ENCODE assay signal across 1 cellular context in the genomic region with DNA sequence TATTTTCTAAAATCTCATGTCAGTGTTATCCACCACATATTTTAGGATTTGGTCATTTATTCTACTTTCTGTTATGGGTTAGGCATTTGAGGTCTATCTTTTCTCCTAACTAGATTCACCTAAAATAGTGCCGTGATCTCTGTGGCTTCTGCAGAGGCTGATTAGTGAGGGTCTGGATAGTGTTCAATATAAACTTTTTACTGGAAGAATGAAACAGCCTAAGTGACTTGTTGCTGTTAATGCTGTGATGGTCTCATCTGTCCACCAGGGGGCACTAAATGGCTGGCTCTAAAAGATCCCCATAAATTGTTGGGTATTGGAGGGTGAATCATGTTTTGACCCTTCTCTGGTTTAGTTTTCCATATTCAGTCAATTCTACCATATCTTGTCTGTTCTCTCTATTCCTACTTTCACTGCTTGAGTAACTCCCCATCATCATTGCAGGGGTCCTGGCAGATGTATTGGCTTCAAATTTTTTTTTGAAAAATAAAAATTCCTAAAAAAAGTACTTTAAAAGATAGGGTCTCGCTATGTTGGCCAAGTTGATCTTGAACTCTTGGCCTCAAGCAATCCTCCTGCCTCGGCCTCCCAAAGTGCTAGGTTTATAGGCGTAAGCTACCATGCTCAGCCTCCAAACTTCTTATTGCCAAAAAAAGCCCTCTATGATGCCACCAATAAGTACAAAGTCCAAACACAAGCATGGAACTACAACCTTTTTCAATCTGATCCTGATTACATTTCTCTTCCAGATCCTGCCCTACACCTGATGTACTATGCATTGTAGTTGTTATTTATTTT.
TF ChIP-seq lines count a peak whose summit lies in the region.

No MANE protein-coding gene starts in this region.

TF ChIP-seq in HepG2, 621 proteins besides CTCF, POLR2A, EP300 and RAD21 (continued from another document and continues in another):
- TF ChIP-seq, protein P1, sequence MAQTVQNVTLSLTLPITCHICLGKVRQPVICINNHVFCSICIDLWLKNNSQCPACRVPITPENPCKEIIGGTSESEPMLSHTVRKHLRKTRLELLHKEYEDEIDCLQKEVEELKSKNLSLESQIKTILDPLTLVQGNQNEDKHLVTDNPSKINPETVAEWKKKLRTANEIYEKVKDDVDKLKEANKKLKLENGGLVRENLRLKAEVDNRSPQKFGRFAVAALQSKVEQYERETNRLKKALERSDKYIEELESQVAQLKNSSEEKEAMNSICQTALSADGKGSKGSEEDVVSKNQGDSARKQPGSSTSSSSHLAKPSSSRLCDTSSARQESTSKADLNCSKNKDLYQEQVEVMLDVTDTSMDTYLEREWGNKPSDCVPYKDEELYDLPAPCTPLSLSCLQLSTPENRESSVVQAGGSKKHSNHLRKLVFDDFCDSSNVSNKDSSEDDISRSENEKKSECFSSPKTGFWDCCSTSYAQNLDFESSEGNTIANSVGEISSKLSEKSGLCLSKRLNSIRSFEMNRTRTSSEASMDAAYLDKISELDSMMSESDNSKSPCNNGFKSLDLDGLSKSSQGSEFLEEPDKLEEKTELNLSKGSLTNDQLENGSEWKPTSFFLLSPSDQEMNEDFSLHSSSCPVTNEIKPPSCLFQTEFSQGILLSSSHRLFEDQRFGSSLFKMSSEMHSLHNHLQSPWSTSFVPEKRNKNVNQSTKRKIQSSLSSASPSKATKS (CRISPR knock-in tag; IDR thresholded peaks at IDR 0.05), result no peak
- no peak for TF ChIP-seq ZNF232 (CRISPR knock-in tag; IDR thresholded peaks at IDR 0.05; ENCODE audit: borderline replicate concordance)
- no peak for TF ChIP-seq ZNF367 (CRISPR knock-in tag; IDR thresholded peaks at IDR 0.05; ENCODE audit: borderline replicate concordance)
- no peak for TF ChIP-seq ZKSCAN5 (CRISPR knock-in tag; IDR thresholded peaks at IDR 0.05)
- no peak for TF ChIP-seq ZNF567 (CRISPR knock-in tag; IDR thresholded peaks at IDR 0.05; ENCODE audit: borderline replicate concordance)
- no peak for TF ChIP-seq KLF15 (CRISPR knock-in tag; IDR thresholded peaks at IDR 0.05; ENCODE audit: borderline replicate concordance)
- no peak for TF ChIP-seq TAF15 (IDR thresholded peaks at IDR 0.05; ENCODE audit: low read depth, low read length, poor library complexity, severe bottlenecking)
- 0 out of 2 replicates have a peak, but pooled peaks have one; percentile 23 for TF ChIP-seq TOPORS (CRISPR knock-in tag; IDR thresholded peaks at IDR 0.05)
- no peak for TF ChIP-seq ZNF282 (IDR thresholded peaks at IDR 0.05; ENCODE audit: partially characterized antibody)
- TF ChIP-seq ZNF773 (CRISPR knock-in tag; IDR thresholded peaks at IDR 0.05; ENCODE audit: borderline replicate concordance), result no peak
- no peak for TF ChIP-seq SMARCC2 (IDR thresholded peaks at IDR 0.05)
- TF ChIP-seq, protein P2, sequence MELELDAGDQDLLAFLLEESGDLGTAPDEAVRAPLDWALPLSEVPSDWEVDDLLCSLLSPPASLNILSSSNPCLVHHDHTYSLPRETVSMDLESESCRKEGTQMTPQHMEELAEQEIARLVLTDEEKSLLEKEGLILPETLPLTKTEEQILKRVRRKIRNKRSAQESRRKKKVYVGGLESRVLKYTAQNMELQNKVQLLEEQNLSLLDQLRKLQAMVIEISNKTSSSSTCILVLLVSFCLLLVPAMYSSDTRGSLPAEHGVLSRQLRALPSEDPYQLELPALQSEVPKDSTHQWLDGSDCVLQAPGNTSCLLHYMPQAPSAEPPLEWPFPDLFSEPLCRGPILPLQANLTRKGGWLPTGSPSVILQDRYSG (CRISPR knock-in tag; IDR thresholded peaks at IDR 0.05), result no peak
- peak; percentile 96; the same call in 1 of the 2 replicates for TF ChIP-seq THYN1 (CRISPR knock-in tag; IDR thresholded peaks at IDR 0.05; ENCODE audit: borderline replicate concordance, low read depth)
- TF ChIP-seq ZNF790 (CRISPR knock-in tag; IDR thresholded peaks at IDR 0.05; ENCODE audit: borderline replicate concordance), result no peak
- TF ChIP-seq, protein P3, sequence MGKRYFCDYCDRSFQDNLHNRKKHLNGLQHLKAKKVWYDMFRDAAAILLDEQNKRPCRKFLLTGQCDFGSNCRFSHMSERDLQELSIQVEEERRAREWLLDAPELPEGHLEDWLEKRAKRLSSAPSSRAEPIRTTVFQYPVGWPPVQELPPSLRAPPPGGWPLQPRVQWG (CRISPR knock-in tag; IDR thresholded peaks at IDR 0.05; ENCODE audit: borderline replicate concordance, low read depth), result no peak
- TF ChIP-seq REL (CRISPR knock-in tag; conservative IDR thresholded peaks at IDR 0.05), result no peak
- peak; percentile 52; the same call in 1 of the 2 replicates for TF ChIP-seq MXD4 (CRISPR knock-in tag; IDR thresholded peaks at IDR 0.05)
- no peak for TF ChIP-seq CENPT (CRISPR knock-in tag; IDR thresholded peaks at IDR 0.05; ENCODE audit: low read depth)
- no peak for TF ChIP-seq ZNF350 (CRISPR knock-in tag; IDR thresholded peaks at IDR 0.05; ENCODE audit: borderline replicate concordance, low read depth)
- TF ChIP-seq NCOA1 (CRISPR knock-in tag; IDR thresholded peaks at IDR 0.05), result no peak
- 0 out of 2 replicates have a peak, but pooled peaks have one; percentile 60 for TF ChIP-seq ZSCAN9 (CRISPR knock-in tag; IDR thresholded peaks at IDR 0.05; ENCODE audit: borderline replicate concordance)
- TF ChIP-seq, protein P4, sequence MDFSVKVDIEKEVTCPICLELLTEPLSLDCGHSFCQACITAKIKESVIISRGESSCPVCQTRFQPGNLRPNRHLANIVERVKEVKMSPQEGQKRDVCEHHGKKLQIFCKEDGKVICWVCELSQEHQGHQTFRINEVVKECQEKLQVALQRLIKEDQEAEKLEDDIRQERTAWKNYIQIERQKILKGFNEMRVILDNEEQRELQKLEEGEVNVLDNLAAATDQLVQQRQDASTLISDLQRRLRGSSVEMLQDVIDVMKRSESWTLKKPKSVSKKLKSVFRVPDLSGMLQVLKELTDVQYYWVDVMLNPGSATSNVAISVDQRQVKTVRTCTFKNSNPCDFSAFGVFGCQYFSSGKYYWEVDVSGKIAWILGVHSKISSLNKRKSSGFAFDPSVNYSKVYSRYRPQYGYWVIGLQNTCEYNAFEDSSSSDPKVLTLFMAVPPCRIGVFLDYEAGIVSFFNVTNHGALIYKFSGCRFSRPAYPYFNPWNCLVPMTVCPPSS (IDR thresholded peaks at IDR 0.05), result no peak
- no peak for TF ChIP-seq MAFK (conservative IDR thresholded peaks at IDR 0.05 in 1 of 2, IDR thresholded peaks at IDR 0.05 in 1 of 2; ENCODE audit: low read length in 2 of 2)
- TF ChIP-seq, protein P5, sequence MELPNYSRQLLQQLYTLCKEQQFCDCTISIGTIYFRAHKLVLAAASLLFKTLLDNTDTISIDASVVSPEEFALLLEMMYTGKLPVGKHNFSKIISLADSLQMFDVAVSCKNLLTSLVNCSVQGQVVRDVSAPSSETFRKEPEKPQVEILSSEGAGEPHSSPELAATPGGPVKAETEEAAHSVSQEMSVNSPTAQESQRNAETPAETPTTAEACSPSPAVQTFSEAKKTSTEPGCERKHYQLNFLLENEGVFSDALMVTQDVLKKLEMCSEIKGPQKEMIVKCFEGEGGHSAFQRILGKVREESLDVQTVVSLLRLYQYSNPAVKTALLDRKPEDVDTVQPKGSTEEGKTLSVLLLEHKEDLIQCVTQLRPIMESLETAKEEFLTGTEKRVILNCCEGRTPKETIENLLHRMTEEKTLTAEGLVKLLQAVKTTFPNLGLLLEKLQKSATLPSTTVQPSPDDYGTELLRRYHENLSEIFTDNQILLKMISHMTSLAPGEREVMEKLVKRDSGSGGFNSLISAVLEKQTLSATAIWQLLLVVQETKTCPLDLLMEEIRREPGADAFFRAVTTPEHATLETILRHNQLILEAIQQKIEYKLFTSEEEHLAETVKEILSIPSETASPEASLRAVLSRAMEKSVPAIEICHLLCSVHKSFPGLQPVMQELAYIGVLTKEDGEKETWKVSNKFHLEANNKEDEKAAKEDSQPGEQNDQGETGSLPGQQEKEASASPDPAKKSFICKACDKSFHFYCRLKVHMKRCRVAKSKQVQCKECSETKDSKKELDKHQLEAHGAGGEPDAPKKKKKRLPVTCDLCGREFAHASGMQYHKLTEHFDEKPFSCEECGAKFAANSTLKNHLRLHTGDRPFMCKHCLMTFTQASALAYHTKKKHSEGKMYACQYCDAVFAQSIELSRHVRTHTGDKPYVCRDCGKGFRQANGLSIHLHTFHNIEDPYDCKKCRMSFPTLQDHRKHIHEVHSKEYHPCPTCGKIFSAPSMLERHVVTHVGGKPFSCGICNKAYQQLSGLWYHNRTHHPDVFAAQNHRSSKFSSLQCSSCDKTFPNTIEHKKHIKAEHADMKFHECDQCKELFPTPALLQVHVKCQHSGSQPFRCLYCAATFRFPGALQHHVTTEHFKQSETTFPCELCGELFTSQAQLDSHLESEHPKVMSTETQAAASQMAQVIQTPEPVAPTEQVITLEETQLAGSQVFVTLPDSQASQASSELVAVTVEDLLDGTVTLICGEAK (IDR thresholded peaks at IDR 0.05), result no peak
- TF ChIP-seq, protein P5 (CRISPR knock-in tag; IDR thresholded peaks at IDR 0.05), result no peak
- TF ChIP-seq REPIN1 (CRISPR knock-in tag; IDR thresholded peaks at IDR 0.05; ENCODE audit: borderline replicate concordance, low read depth), result no peak
- peak; percentile 40; the same call in 1 of the 2 replicates for TF ChIP-seq ZNF274 (CRISPR knock-in tag; IDR thresholded peaks at IDR 0.05)
- no peak for TF ChIP-seq KAT2B (IDR thresholded peaks at IDR 0.05; ENCODE audit: borderline replicate concordance, low read depth, low read length)
- TF ChIP-seq ZNF143 (CRISPR knock-in tag; IDR thresholded peaks at IDR 0.05), result no peak
- TF ChIP-seq POLR2AphosphoS5 (IDR thresholded peaks at IDR 0.05; ENCODE audit: low read depth, low read length), result no peak
- TF ChIP-seq, protein P6, sequence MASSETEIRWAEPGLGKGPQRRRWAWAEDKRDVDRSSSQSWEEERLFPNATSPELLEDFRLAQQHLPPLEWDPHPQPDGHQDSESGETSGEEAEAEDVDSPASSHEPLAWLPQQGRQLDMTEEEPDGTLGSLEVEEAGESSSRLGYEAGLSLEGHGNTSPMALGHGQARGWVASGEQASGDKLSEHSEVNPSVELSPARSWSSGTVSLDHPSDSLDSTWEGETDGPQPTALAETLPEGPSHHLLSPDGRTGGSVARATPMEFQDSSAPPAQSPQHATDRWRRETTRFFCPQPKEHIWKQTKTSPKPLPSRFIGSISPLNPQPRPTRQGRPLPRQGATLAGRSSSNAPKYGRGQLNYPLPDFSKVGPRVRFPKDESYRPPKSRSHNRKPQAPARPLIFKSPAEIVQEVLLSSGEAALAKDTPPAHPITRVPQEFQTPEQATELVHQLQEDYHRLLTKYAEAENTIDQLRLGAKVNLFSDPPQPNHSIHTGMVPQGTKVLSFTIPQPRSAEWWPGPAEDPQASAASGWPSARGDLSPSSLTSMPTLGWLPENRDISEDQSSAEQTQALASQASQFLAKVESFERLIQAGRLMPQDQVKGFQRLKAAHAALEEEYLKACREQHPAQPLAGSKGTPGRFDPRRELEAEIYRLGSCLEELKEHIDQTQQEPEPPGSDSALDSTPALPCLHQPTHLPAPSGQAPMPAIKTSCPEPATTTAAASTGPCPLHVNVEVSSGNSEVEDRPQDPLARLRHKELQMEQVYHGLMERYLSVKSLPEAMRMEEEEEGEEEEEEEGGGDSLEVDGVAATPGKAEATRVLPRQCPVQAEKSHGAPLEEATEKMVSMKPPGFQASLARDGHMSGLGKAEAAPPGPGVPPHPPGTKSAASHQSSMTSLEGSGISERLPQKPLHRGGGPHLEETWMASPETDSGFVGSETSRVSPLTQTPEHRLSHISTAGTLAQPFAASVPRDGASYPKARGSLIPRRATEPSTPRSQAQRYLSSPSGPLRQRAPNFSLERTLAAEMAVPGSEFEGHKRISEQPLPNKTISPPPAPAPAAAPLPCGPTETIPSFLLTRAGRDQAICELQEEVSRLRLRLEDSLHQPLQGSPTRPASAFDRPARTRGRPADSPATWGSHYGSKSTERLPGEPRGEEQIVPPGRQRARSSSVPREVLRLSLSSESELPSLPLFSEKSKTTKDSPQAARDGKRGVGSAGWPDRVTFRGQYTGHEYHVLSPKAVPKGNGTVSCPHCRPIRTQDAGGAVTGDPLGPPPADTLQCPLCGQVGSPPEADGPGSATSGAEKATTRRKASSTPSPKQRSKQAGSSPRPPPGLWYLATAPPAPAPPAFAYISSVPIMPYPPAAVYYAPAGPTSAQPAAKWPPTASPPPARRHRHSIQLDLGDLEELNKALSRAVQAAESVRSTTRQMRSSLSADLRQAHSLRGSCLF (CRISPR knock-in tag; IDR thresholded peaks at IDR 0.05; ENCODE audit: borderline replicate concordance), result no peak
- TF ChIP-seq, protein P7, sequence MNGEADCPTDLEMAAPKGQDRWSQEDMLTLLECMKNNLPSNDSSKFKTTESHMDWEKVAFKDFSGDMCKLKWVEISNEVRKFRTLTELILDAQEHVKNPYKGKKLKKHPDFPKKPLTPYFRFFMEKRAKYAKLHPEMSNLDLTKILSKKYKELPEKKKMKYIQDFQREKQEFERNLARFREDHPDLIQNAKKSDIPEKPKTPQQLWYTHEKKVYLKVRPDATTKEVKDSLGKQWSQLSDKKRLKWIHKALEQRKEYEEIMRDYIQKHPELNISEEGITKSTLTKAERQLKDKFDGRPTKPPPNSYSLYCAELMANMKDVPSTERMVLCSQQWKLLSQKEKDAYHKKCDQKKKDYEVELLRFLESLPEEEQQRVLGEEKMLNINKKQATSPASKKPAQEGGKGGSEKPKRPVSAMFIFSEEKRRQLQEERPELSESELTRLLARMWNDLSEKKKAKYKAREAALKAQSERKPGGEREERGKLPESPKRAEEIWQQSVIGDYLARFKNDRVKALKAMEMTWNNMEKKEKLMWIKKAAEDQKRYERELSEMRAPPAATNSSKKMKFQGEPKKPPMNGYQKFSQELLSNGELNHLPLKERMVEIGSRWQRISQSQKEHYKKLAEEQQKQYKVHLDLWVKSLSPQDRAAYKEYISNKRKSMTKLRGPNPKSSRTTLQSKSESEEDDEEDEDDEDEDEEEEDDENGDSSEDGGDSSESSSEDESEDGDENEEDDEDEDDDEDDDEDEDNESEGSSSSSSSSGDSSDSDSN (CRISPR knock-in tag; IDR thresholded peaks at IDR 0.05), result no peak
- TF ChIP-seq FOXM1 (CRISPR knock-in tag; IDR thresholded peaks at IDR 0.05), result no peak
